In the genomic region with DNA sequence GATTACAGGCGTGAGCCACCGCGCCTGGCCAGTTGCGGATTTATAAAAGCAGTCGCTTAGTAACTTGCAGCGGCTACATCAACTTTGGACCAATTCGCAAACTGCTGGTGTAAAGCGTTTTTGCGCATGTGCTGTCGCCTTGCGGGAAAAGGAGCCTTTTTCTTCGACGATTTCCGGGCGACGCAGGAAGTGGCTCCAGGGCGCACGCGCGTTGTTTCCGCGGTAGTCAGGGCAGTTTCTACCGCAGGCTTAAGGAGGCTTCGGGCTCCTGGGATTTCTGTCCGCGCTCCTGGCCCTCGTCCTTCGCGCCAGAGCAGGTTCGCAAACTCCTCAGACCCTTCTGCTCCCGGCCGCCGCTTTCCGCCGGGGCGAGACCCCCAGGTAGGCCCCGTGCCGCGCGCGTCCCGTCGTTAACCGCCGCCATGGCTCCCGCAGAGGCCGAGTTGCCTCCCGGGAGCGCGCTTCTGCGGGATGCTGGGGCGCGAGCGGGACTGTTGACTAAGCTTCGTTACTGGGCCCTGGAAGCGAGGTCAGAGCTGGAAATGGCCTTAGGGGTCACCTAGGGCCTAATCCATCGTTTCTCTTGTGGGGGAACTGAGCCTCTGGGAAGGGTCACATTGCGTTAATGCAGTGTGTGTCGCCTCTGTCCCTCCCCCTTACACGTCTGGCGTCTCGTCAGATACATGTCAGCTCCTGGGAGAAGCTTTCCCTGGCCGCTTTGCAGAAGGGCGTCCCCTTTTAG, we compare ENCODE assay signal across 1 cellular context.
TF ChIP-seq lines count a peak whose summit lies in the region.

Gene RAE1 (plus strand): TSS at position 214 of the 742 bp plus-strand sequence. CDS start 2,784 bp downstream, outside the sequence.

TF ChIP-seq in K562, 482 proteins besides CTCF, POLR2A, EP300 and RAD21 (continued from another document and continues in another):
- no peak for TF ChIP-seq FOXP4 (CRISPR knock-in tag; IDR thresholded peaks at IDR 0.05; ENCODE audit: borderline replicate concordance)
- no peak for TF ChIP-seq MIER1 (IDR thresholded peaks at IDR 0.05; ENCODE audit: low read depth)
- TF ChIP-seq TAF7 (tag; IDR thresholded peaks at IDR 0.05), result peak; percentile 77
- TF ChIP-seq, protein P1, sequence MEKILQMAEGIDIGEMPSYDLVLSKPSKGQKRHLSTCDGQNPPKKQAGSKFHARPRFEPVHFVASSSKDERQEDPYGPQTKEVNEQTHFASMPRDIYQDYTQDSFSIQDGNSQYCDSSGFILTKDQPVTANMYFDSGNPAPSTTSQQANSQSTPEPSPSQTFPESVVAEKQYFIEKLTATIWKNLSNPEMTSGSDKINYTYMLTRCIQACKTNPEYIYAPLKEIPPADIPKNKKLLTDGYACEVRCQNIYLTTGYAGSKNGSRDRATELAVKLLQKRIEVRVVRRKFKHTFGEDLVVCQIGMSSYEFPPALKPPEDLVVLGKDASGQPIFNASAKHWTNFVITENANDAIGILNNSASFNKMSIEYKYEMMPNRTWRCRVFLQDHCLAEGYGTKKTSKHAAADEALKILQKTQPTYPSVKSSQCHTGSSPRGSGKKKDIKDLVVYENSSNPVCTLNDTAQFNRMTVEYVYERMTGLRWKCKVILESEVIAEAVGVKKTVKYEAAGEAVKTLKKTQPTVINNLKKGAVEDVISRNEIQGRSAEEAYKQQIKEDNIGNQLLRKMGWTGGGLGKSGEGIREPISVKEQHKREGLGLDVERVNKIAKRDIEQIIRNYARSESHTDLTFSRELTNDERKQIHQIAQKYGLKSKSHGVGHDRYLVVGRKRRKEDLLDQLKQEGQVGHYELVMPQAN (IDR thresholded peaks at IDR 0.05; ENCODE audit: borderline replicate concordance), result peak; percentile 88
- no peak for TF ChIP-seq PHTF2 (CRISPR knock-in tag; IDR thresholded peaks at IDR 0.05)
- TF ChIP-seq RNF2 (IDR thresholded peaks at IDR 0.05), result no peak
- no peak for TF ChIP-seq FOS (IDR thresholded peaks at IDR 0.05; ENCODE audit: extremely low read depth, insufficient read length)
- no peak for TF ChIP-seq BDP1 (IDR thresholded peaks at IDR 0.05; ENCODE audit: insufficient read depth, insufficient read length)
- no peak for TF ChIP-seq MTF1 (CRISPR knock-in tag; IDR thresholded peaks at IDR 0.05; ENCODE audit: borderline replicate concordance)
- no peak for TF ChIP-seq GATAD2B (IDR thresholded peaks at IDR 0.05; ENCODE audit: borderline replicate concordance)
- TF ChIP-seq MBD2 (IDR thresholded peaks at IDR 0.05; ENCODE audit: borderline replicate concordance, low read depth), result peak; percentile 54; the same call in 1 of the 2 replicates
- no peak for TF ChIP-seq ZNF79 (CRISPR knock-in tag; IDR thresholded peaks at IDR 0.05; ENCODE audit: low read depth)
- no peak for TF ChIP-seq E2F3 (CRISPR knock-in tag; IDR thresholded peaks at IDR 0.05)
- TF ChIP-seq ZNF121 (CRISPR knock-in tag; conservative IDR thresholded peaks at IDR 0.05), result no peak
- TF ChIP-seq RBBP5 (IDR thresholded peaks at IDR 0.05; ENCODE audit: borderline replicate concordance, insufficient read depth, low read length, poor library complexity, severe bottlenecking), result peak; percentile 92
- no peak; the same call in 1 of the 2 replicates for TF ChIP-seq HMGXB4 (CRISPR knock-in tag; IDR thresholded peaks at IDR 0.05)
- no peak; the same call in 1 of the 2 replicates for TF ChIP-seq PKNOX1 (IDR thresholded peaks at IDR 0.05)
- no peak for TF ChIP-seq TOE1 (IDR thresholded peaks at IDR 0.05; ENCODE audit: borderline replicate concordance)
- TF ChIP-seq TOE1 (CRISPR knock-in tag; IDR thresholded peaks at IDR 0.05; ENCODE audit: borderline replicate concordance, low read depth), result no peak
- TF ChIP-seq KHSRP (IDR thresholded peaks at IDR 0.05), result no peak
- 0 out of 2 replicates have a peak, but pooled peaks have one; percentile 36 for TF ChIP-seq POLR2H (tag; IDR thresholded peaks at IDR 0.05; ENCODE audit: low read depth)
- TF ChIP-seq CCNT2 (IDR thresholded peaks at IDR 0.05; ENCODE audit: borderline replicate concordance, extremely low read depth, insufficient read length, low read depth, low read length), result peak; percentile 13
- peak in 1 of 2 experiments; percentile 48; a peak in 1 of 4 replicates for TF ChIP-seq NONO (IDR thresholded peaks at IDR 0.05; ENCODE audit: low read depth in 2 of 2, low read length in 1 of 2)
- TF ChIP-seq TARDBP (IDR thresholded peaks at IDR 0.05), result no peak
- TF ChIP-seq ZNF551 (CRISPR knock-in tag; IDR thresholded peaks at IDR 0.05), result no peak
- TF ChIP-seq NFE2 (IDR thresholded peaks at IDR 0.05; ENCODE audit: low read depth), result no peak
- TF ChIP-seq, protein P2, sequence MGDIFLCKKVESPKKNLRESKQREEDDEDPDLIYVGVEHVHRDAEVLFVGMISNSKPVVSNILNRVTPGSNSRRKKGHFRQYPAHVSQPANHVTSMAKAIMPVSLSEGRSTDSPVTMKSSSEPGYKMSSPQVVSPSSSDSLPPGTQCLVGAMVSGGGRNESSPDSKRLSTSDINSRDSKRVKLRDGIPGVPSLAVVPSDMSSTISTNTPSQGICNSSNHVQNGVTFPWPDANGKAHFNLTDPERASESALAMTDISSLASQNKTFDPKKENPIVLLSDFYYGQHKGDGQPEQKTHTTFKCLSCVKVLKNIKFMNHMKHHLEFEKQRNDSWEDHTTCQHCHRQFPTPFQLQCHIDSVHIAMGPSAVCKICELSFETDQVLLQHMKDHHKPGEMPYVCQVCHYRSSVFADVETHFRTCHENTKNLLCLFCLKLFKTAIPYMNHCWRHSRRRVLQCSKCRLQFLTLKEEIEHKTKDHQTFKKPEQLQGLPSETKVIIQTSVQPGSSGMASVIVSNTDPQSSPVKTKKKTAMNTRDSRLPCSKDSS (IDR thresholded peaks at IDR 0.05; ENCODE audit: low read depth, partially characterized antibody), result no peak
- no peak for TF ChIP-seq ATF3 (IDR thresholded peaks at IDR 0.05)
- TF ChIP-seq ATF3 (CRISPR knock-in tag; conservative IDR thresholded peaks at IDR 0.05), result 0 out of 2 replicates have a peak, but pooled peaks have one; percentile 33
- no peak for TF ChIP-seq MCM2 (IDR thresholded peaks at IDR 0.05; ENCODE audit: low read depth)
- no peak for TF ChIP-seq RERE (CRISPR knock-in tag; IDR thresholded peaks at IDR 0.05; ENCODE audit: borderline replicate concordance)
- no peak for TF ChIP-seq ZNF583 (CRISPR knock-in tag; IDR thresholded peaks at IDR 0.05)
- TF ChIP-seq ZC3H11A (IDR thresholded peaks at IDR 0.05; ENCODE audit: low read depth, low read length), result no peak
- no peak for TF ChIP-seq MLLT1 (IDR thresholded peaks at IDR 0.05)
- no peak for TF ChIP-seq FOSL1 (tag; conservative IDR thresholded peaks at IDR 0.05)
- no peak for TF ChIP-seq BRCA1 (IDR thresholded peaks at IDR 0.05)
- no peak for TF ChIP-seq BRCA1 (CRISPR knock-in tag; IDR thresholded peaks at IDR 0.05)
- 0 out of 2 replicates have a peak, but pooled peaks have one; percentile 35 for TF ChIP-seq FOXP1 (CRISPR knock-in tag; IDR thresholded peaks at IDR 0.05)
- no peak for TF ChIP-seq ZNF785 (CRISPR knock-in tag; IDR thresholded peaks at IDR 0.05)
- TF ChIP-seq NR2C2 (CRISPR knock-in tag; IDR thresholded peaks at IDR 0.05), result no peak
- peak; percentile 56; the same call in 1 of the 2 replicates for TF ChIP-seq NR2C2 (tag; IDR thresholded peaks at IDR 0.05)
- no peak for TF ChIP-seq ZNF584 (CRISPR knock-in tag; IDR thresholded peaks at IDR 0.05; ENCODE audit: low read depth)
- TF ChIP-seq MAFF (IDR thresholded peaks at IDR 0.05; ENCODE audit: low read length), result no peak
- TF ChIP-seq ZNF175 (CRISPR knock-in tag; IDR thresholded peaks at IDR 0.05; ENCODE audit: low read depth), result no peak
- TF ChIP-seq SETDB1 (IDR thresholded peaks at IDR 0.05; ENCODE audit: low read length), result no peak
- TF ChIP-seq POLR2B (IDR thresholded peaks at IDR 0.05; ENCODE audit: low read depth, partially characterized antibody), result peak; percentile 80
- no peak for TF ChIP-seq NCOA1 (IDR thresholded peaks at IDR 0.05; ENCODE audit: low read depth)
